Comparison of ENCODE assay signal across 26 cellular contexts in the genomic region with DNA sequence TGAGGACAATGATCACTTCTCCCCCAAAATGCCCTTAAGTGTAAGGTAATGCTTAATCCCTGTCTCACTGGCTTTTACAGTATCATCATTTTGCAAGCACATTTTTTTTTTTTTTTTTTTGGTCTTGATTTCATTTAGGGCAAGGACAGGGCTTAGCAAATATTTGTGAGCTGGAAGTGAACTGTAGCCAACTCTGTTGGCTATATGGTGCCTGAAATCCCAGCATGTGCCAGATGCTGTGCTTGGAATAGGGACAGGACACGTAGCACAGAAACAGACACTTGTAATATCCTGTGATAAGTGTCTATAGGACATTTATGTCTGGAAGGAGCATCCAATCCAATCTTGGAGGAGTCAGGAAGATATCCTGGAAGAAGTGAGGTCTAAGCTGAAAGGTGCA.
"Had no signal": no experiment of that assay in that cellular context is flagged by ENCODE, and none has a peak within 500 bp of the region (broad histone marks: within the 10 kb centered on the region; RNA-seq: fewer than 3 reads in every experiment).

No MANE protein-coding gene starts in this region.

- H3K27ac Mint-ChIP-seq: activated CD4-positive, alpha-beta memory T cell treated with anti-CD3 and anti-CD28 coated beads, Interleukin-2, amount 10 ng/mL, durations not matched to agents 7 days and 5 days; activated CD4-positive, alpha-beta T cell treated with anti-CD3 and anti-CD28 coated beads for 36 hours; activated CD8-positive, alpha-beta memory T cell treated with anti-CD3 and anti-CD28 coated beads, Interleukin-2, amount 10 ng/mL, durations not matched to agents 7 days and 5 days; activated naive CD8-positive, alpha-beta T cell treated with anti-CD3 and anti-CD28 coated beads for 36 hours; activated T-helper 17 cell treated with anti-CD3 and anti-CD28 coated beads, Interleukin-2, amount 50 U/mL, for 72 hours; endodermal cell; mesothelial cell of epicardium; natural killer cell treated with Interleukin-12 subunit alpha and Interleukin-12 subunit beta and Interleukin-15 and Interleukin-18, amount 100 ng/mL, for 72 hours; stimulated activated naive CD8-positive, alpha-beta T cell treated with anti-CD3 and anti-CD28 coated beads, Interleukin-15, Interleukin-2, amounts not matched to agents 100 ng/mL and 50 ng/mL, for 24 hours had no signal

- FAIRE-seq: colon, islet of Langerhans had no signal

- DNase-seq: activated CD4-positive, alpha-beta memory T cell treated with anti-CD3 and anti-CD28 coated beads, Interleukin-2, amount 10 ng/mL, durations not matched to agents 7 days and 5 days; activated CD4-positive, alpha-beta T cell treated with anti-CD3 and anti-CD28 coated beads for 36 hours; activated CD8-positive, alpha-beta memory T cell treated with anti-CD3 and anti-CD28 coated beads, Interleukin-2, amount 10 ng/mL, durations not matched to agents 7 days and 5 days; activated naive CD4-positive, alpha-beta T cell; activated naive CD8-positive, alpha-beta T cell treated with anti-CD3 and anti-CD28 coated beads for 36 hours; amniotic stem cell; dorsolateral prefrontal cortex; endodermal cell; foreskin keratinocyte; left cardiac atrium; posterior cingulate gyrus; retina; T-helper 2 cell; transverse colon; uterus had no signal

- H3K79me2 ChIP-seq: hepatocyte had no signal

- H3K9me3 ChIP-seq: suprapubic skin, transverse colon, uterus had no signal

- H3K4me3 ChIP-seq: cardiac muscle cell, dorsolateral prefrontal cortex, hepatocyte, lung, suprapubic skin, transverse colon, uterus had no signal

- H2AFZ ChIP-seq: hepatocyte had no signal

- H3K4me1 ChIP-seq: foreskin keratinocyte, uterus had no signal

- H3K36me3 ChIP-seq: cardiac muscle cell, suprapubic skin, transverse colon, uterus had no signal

- H3K27ac ChIP-seq: cardiac muscle cell, dorsolateral prefrontal cortex, epithelial cell of prostate, foreskin keratinocyte, suprapubic skin, transverse colon, uterus had no signal

- H3K4me3 Mint-ChIP-seq: activated CD4-positive, alpha-beta memory T cell treated with anti-CD3 and anti-CD28 coated beads, Interleukin-2, amount 10 ng/mL, durations not matched to agents 7 days and 5 days; activated CD4-positive, alpha-beta T cell treated with anti-CD3 and anti-CD28 coated beads for 36 hours; activated CD8-positive, alpha-beta memory T cell treated with anti-CD3 and anti-CD28 coated beads, Interleukin-2, amount 10 ng/mL, durations not matched to agents 7 days and 5 days; activated naive CD8-positive, alpha-beta T cell treated with anti-CD3 and anti-CD28 coated beads for 36 hours; activated T-helper 17 cell treated with anti-CD3 and anti-CD28 coated beads, Interleukin-2, amount 50 U/mL, for 72 hours; endodermal cell; mesothelial cell of epicardium; natural killer cell treated with Interleukin-12 subunit alpha and Interleukin-12 subunit beta and Interleukin-15 and Interleukin-18, amount 100 ng/mL, for 72 hours; stimulated activated naive CD8-positive, alpha-beta T cell treated with anti-CD3 and anti-CD28 coated beads, Interleukin-15, Interleukin-2, amounts not matched to agents 100 ng/mL and 50 ng/mL, for 24 hours had no signal

- H3K36me3 Mint-ChIP-seq: activated CD8-positive, alpha-beta memory T cell treated with anti-CD3 and anti-CD28 coated beads, Interleukin-2, amount 10 ng/mL, durations not matched to agents 7 days and 5 days; activated naive CD8-positive, alpha-beta T cell treated with anti-CD3 and anti-CD28 coated beads for 36 hours; mesothelial cell of epicardium; natural killer cell treated with Interleukin-12 subunit alpha and Interleukin-12 subunit beta and Interleukin-15 and Interleukin-18, amount 100 ng/mL, for 72 hours had no signal

- H3K27me3 ChIP-seq: cardiac muscle cell, dorsolateral prefrontal cortex, hepatocyte, suprapubic skin, transverse colon, uterus had no signal

- ATAC-seq: activated CD4-positive, alpha-beta T cell treated with anti-CD3 and anti-CD28 coated beads for 36 hours; activated CD8-positive, alpha-beta memory T cell treated with anti-CD3 and anti-CD28 coated beads, Interleukin-2, amount 10 ng/mL, durations not matched to agents 7 days and 5 days; activated T-helper 17 cell treated with anti-CD3 and anti-CD28 coated beads, Interleukin-2, amount 50 U/mL, for 72 hours; foreskin keratinocyte; left cardiac atrium; natural killer cell treated with Interleukin-12 subunit alpha and Interleukin-12 subunit beta and Interleukin-15 and Interleukin-18, amount 100 ng/mL, for 72 hours had no signal

- H3K4me2 ChIP-seq: hepatocyte had no signal

- H3K4me1 Mint-ChIP-seq: activated CD4-positive, alpha-beta memory T cell treated with anti-CD3 and anti-CD28 coated beads, Interleukin-2, amount 10 ng/mL, durations not matched to agents 7 days and 5 days; activated CD4-positive, alpha-beta T cell treated with anti-CD3 and anti-CD28 coated beads for 36 hours; activated CD8-positive, alpha-beta memory T cell treated with anti-CD3 and anti-CD28 coated beads, Interleukin-2, amount 10 ng/mL, durations not matched to agents 7 days and 5 days; activated naive CD8-positive, alpha-beta T cell treated with anti-CD3 and anti-CD28 coated beads for 36 hours; activated T-helper 17 cell treated with anti-CD3 and anti-CD28 coated beads, Interleukin-2, amount 50 U/mL, for 72 hours had no signal

- H3K9me3 Mint-ChIP-seq: activated CD4-positive, alpha-beta memory T cell treated with anti-CD3 and anti-CD28 coated beads, Interleukin-2, amount 10 ng/mL, durations not matched to agents 7 days and 5 days; activated naive CD8-positive, alpha-beta T cell treated with anti-CD3 and anti-CD28 coated beads for 36 hours; activated T-helper 17 cell treated with anti-CD3 and anti-CD28 coated beads, Interleukin-2, amount 50 U/mL, for 72 hours; endodermal cell; mesothelial cell of epicardium; natural killer cell treated with Interleukin-12 subunit alpha and Interleukin-12 subunit beta and Interleukin-15 and Interleukin-18, amount 100 ng/mL, for 72 hours; stimulated activated naive CD8-positive, alpha-beta T cell treated with anti-CD3 and anti-CD28 coated beads, Interleukin-15, Interleukin-2, amounts not matched to agents 100 ng/mL and 50 ng/mL, for 24 hours had no signal
